ENCODE assay signal across 11 cellular contexts in genomic region chr5:124043456-124043855, GRCh38.
A peak's percentile ranks its signal among the peaks of the same experiment; 100 is the strongest.
DNase-seq lines count a peak whose midpoint lies in the region; ATAC-seq, FAIRE-seq and TF ChIP-seq lines count a peak whose summit lies in the region.
"Had no signal": no experiment of that assay in that cellular context is flagged by ENCODE, and none has a peak within 500 bp of the region (broad histone marks: within the 10 kb centered on the region; RNA-seq: fewer than 3 reads in every experiment).

No MANE protein-coding gene starts in this region.

- TF ChIP-seq CTCF in A549 (IDR thresholded peaks at IDR 0.05) (no peak), GM12864 (IDR thresholded peaks at IDR 0.05; ENCODE audit: low read depth, low read length, missing control alignments) (peak; percentile 31), GM10248 (IDR thresholded peaks at IDR 0.05; ENCODE audit: control extremely low read depth, extremely low read depth, low read depth, missing control alignments) (no peak), testis (IDR thresholded peaks at IDR 0.05) (no peak), spleen (IDR thresholded peaks at IDR 0.05 in 8 of 11, conservative IDR thresholded peaks at IDR 0.05 in 3 of 11) (no peak)

- H3K4me1 ChIP-seq in A549 = no peaks in the 10 kb centered on the region
- H3K4me1 ChIP-seq in testis = no peaks in the 10 kb centered on the region
- H3K4me1 ChIP-seq in spleen = no peaks in the 10 kb centered on the region

- peak; percentile 7 to 52 for DNase-seq in A549 (ENCODE audit: low read depth in 1 of 2, low spot score in 1 of 2)
- DNase-seq in GM12864 (ENCODE audit: low read depth) = no peak
- peak; percentile 56 to 70 for DNase-seq in NCI-H524 (lab: John Stamatoyannopoulos, UW)
- DNase-seq in dermis blood vessel endothelial cell = peak; percentile 13
- DNase-seq in activated CD8-positive, alpha-beta memory T cell treated with anti-CD3 and anti-CD28 coated beads for 24 hours = no peak
- no peak for DNase-seq in GM10248 (ENCODE audit: extremely low spot score)
- DNase-seq in testis = no peak
- DNase-seq in spleen = no peak
- DNase-seq: activated CD8-positive, alpha-beta T cell treated with anti-CD3 and anti-CD28 coated beads, Interleukin-2, amount 10 ng/mL, durations not matched to agents 7 days and 5 days; activated naive CD8-positive, alpha-beta T cell treated with anti-CD3 and anti-CD28 coated beads for 36 hours; glutamatergic neuron had no signal

- CTCF ChIA-PET in A549 (lab: Yijun Ruan, JAX) (no interaction called here), GM10248 (lab: Yijun Ruan, JAX) (interaction anchor here (2.6 kb wide), 1 partner anchor 9 kb away, joined by 10 read pairs; no protein-coding TSS in a partner anchor)

- H3K4me2 ChIP-seq in A549 = no peak overlapping the region

- POLR2A ChIA-PET in A549 (lab: Yijun Ruan, JAX) = no interaction called here
- POLR2A ChIA-PET in GM10248 (lab: Yijun Ruan, JAX) = no interaction called here

- no peak for FAIRE-seq in A549 (lab: Jason Lieb, UNC)

- no peak for TF ChIP-seq EP300 in A549 (IDR thresholded peaks at IDR 0.05)

- H3K4me3 ChIP-seq in A549 (no peak overlapping the region), GM12864 (ENCODE audit: low read depth, low read length) (no peak overlapping the region), testis (no peak overlapping the region), spleen (no peak overlapping the region)

- intact Hi-C loops in testis (cut with DNase I; ENCODE audit: low total_unique reads) (no loop called here), spleen (cut with DNase I; ENCODE audit: low total_unique reads) (no loop called here)

- no peak for TF ChIP-seq RAD21 in A549 (conservative IDR thresholded peaks at IDR 0.05 in 1 of 2, IDR thresholded peaks at IDR 0.05 in 1 of 2)

- H3K27me3 ChIP-seq in testis (no peaks in the 10 kb centered on the region), spleen (replicated peaks in 1 of 7) (no peaks in the 10 kb centered on the region)

- no peak for TF ChIP-seq POLR2A in A549 (IDR thresholded peaks at IDR 0.05; ENCODE audit: low read length)
- no peak for TF ChIP-seq POLR2A in testis (IDR thresholded peaks at IDR 0.05)
- TF ChIP-seq POLR2A in spleen (IDR thresholded peaks at IDR 0.05) = no peak

- H3K27ac ChIP-seq in A549 (no peak overlapping the region), testis (no peak overlapping the region), spleen (no peak overlapping the region)

- 75% methylated on average over 1 of the region's 1 CpG for WGBS in A549 (ENCODE audit: missing lambda C conversion rate)
- 75 to 100% methylated on average over 1 of the region's 1 CpG for WGBS in testis, 2 donors
- 89 to 97% (median 94%) methylated on average over 1 of the region's 1 CpG for WGBS in spleen, 5 donors

- no peaks in the 10 kb centered on the region; the same call in 2 of the 3 replicates for H3K9me3 ChIP-seq in A549
- no peaks in the 10 kb centered on the region for H3K9me3 ChIP-seq in testis
- peaks cover 0 to 35% (median 18%) of the 10 kb centered on the region in 8 donors for H3K9me3 ChIP-seq in spleen

- ATAC-seq in A549 = peak; percentile 54 to 81; a peak in 4 of 6 replicates
- ATAC-seq: activated CD8-positive, alpha-beta T cell treated with anti-CD3 and anti-CD28 coated beads, Interleukin-2, amount 10 ng/mL, durations not matched to agents 7 days and 5 days had no signal

- H3K36me3 ChIP-seq in testis (ENCODE audit: low read depth, missing control alignments) (no peaks in the 10 kb centered on the region), spleen (no peaks in the 10 kb centered on the region)

TF ChIP-seq in A549, 52 proteins besides CTCF, POLR2A, EP300 and RAD21:
- TF ChIP-seq TP53 (CRISPR knock-in tag; IDR thresholded peaks at IDR 0.05) (no peak), HOXA7 (CRISPR knock-in tag; IDR thresholded peaks at IDR 0.05) (no peak), HMGXB4 (CRISPR knock-in tag; IDR thresholded peaks at IDR 0.05; ENCODE audit: borderline replicate concordance) (no peak), REST (IDR thresholded peaks at IDR 0.05) (no peak), ZNF302 (CRISPR knock-in tag; IDR thresholded peaks at IDR 0.05) (no peak), CBX2 (IDR thresholded peaks at IDR 0.05; ENCODE audit: borderline replicate concordance, low read depth) (no peak)

Comparison
In these comparisons a context has a peak if more than half of its experiments do, and no peak if none do; other contexts are left out.
1. DNase-seq: peak in A549 (2 of 2), NCI-H524 (2 of 2) and dermis blood vessel endothelial cell (single experiment); none in GM12864 (single experiment), activated CD8-positive, alpha-beta memory T cell treated with anti-CD3 and anti-CD28 coated beads for 24 hours (single experiment), GM10248 (single experiment), testis (single experiment) and spleen (single experiment).